27 cellular contexts compared by ENCODE assay signal in the genomic region with DNA sequence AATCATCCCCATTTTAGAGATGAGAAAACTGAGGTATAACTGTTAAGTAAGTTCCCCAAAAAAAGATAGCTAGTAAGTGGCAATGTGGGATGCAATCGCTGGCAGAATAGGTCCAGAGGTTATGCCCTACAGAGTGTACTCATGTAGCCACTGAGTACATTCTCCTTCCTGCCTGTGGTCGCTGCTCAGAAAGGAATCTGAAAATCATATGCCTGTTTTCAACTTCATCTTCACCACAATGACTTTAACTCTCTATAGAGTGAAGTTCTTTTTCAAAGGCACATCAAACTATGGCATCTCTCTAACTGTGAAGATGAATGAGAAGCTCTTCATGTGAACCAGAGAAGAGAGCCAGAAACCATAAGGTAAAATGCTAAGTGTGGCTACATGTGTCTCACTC.
"Had no signal": no experiment of that assay in that cellular context is flagged by ENCODE, and none has a peak within 500 bp of the region (broad histone marks: within the 10 kb centered on the region; RNA-seq: fewer than 3 reads in every experiment).

No MANE protein-coding gene starts in this region.

- H3K36me3 Mint-ChIP-seq: T-cell had no signal

- H3K27ac ChIP-seq: ascending aorta, body of pancreas, SK-N-MC, VCaP had no signal

- H3K27me3 ChIP-seq: ascending aorta, body of pancreas had no signal

- H3K27ac Mint-ChIP-seq: activated CD4-positive, alpha-beta memory T cell treated with anti-CD3 and anti-CD28 coated beads, Interleukin-2, amount 10 ng/mL, durations not matched to agents 7 days and 5 days; activated T-cell treated with anti-CD3 and anti-CD28 coated beads, Interleukin-2, amount 50 U/mL, for 24 hours; T-cell had no signal

- H3K9me3 ChIP-seq: ascending aorta, body of pancreas had no signal

- H3K4me1 ChIP-seq: ascending aorta, body of pancreas had no signal

- H3K36me3 ChIP-seq: ascending aorta had no signal

- H3K9me3 Mint-ChIP-seq: activated CD4-positive, alpha-beta memory T cell treated with anti-CD3 and anti-CD28 coated beads, Interleukin-2, amount 10 ng/mL, durations not matched to agents 7 days and 5 days; activated T-cell treated with anti-CD3 and anti-CD28 coated beads, Interleukin-2, amount 50 U/mL, for 24 hours; T-cell had no signal

- H3K4me3 Mint-ChIP-seq: activated CD4-positive, alpha-beta memory T cell treated with anti-CD3 and anti-CD28 coated beads, Interleukin-2, amount 10 ng/mL, durations not matched to agents 7 days and 5 days; activated T-cell treated with anti-CD3 and anti-CD28 coated beads, Interleukin-2, amount 50 U/mL, for 24 hours; T-cell had no signal

- DNase-seq: activated CD4-positive, alpha-beta memory T cell treated with anti-CD3 and anti-CD28 coated beads, Interleukin-2, amount 10 ng/mL, durations not matched to agents 7 days and 5 days; activated CD4-positive, CD25-positive, alpha-beta regulatory T cell; activated CD8-positive, alpha-beta memory T cell treated with anti-CD3 and anti-CD28 coated beads, Interleukin-2, amount 50 U/mL, for 4 hours; activated gamma-delta T cell; activated naive CD4-positive, alpha-beta T cell treated with anti-CD3 and anti-CD28 coated beads, Interleukin-2, amount 50 U/mL, for 16 hours; activated T-cell treated with anti-CD3 and anti-CD28 coated beads, Interleukin-2, amount 50 U/mL, for 24 hours; amniotic stem cell; body of pancreas; central memory CD4-positive, alpha-beta T cell; cortex of kidney; KG1; NCI-H1105; NCI-H1436; NCI-H1694 treated with DMSO at 0.1 percent for 48 hours; NCI-H2029 treated with DMSO at 0.1 percent for 48 hours; NCI-H510A; NCI-H526 treated with DMSO at 0.1 percent for 48 hours; NCI-H82; NK-92 treated with Interleukin-12 subunit alpha and Interleukin-12 subunit beta, amount 100 ng/mL, for 24 hours; OCI-M1; RPMI8226; T-cell had no signal

- H3K4me3 ChIP-seq: ascending aorta, body of pancreas, SK-N-MC had no signal

- ATAC-seq: body of pancreas, Panc1, Right ventricle myocardium inferior, T-cell had no signal

- H3K27me3 Mint-ChIP-seq: activated CD4-positive, alpha-beta memory T cell treated with anti-CD3 and anti-CD28 coated beads, Interleukin-2, amount 10 ng/mL, durations not matched to agents 7 days and 5 days; activated T-cell treated with anti-CD3 and anti-CD28 coated beads, Interleukin-2, amount 50 U/mL, for 24 hours; T-cell had no signal
